Comparison of ENCODE assay signal across 8 cellular contexts in genomic region chr19:56119585-56119978, GRCh38. TPM values are rescaled to one million over a fixed set of nuclear protein-coding genes. Genes with fewer than 3 reads are reported as not detected.
A peak's percentile ranks its signal among the peaks of the same experiment; 100 is the strongest.
DNase-seq lines count a peak whose midpoint lies in the region; ATAC-seq and TF ChIP-seq lines count a peak whose summit lies in the region.

No MANE protein-coding gene starts in this region.

- TF ChIP-seq CTCF in WERI-Rb-1 (IDR thresholded peaks at IDR 0.05; ENCODE audit: low read depth, low read length) (no peak), glutamatergic neuron (IDR thresholded peaks at IDR 0.05; ENCODE audit: partially characterized antibody, unreplicated experiment) (no peak)

- peaks cover 33% of the 10 kb centered on the region for H3K4me1 Mint-ChIP-seq in T-helper 1 cell treated with Interleukin-12 subunit alpha and Interleukin-12 subunit beta and Interleukin-4 antibody, amounts not matched to agents 30 μg/mL and 1 μg/mL, for 36 hours (ENCODE audit: low read depth)
- H3K4me1 Mint-ChIP-seq in glutamatergic neuron (ENCODE audit: low read depth, unreplicated experiment): peaks cover 40% of the 10 kb centered on the region

- H3K27ac Mint-ChIP-seq in T-helper 1 cell treated with Interleukin-12 subunit alpha and Interleukin-12 subunit beta and Interleukin-4 antibody, amounts not matched to agents 30 μg/mL and 1 μg/mL, for 36 hours: peak overlapping the region; percentile 71
- H3K27ac Mint-ChIP-seq in glutamatergic neuron (ENCODE audit: unreplicated experiment): peak overlapping the region; percentile 93

- no peaks in the 10 kb centered on the region for H3K9me3 Mint-ChIP-seq in T-helper 1 cell treated with Interleukin-12 subunit alpha and Interleukin-12 subunit beta and Interleukin-4 antibody, amounts not matched to agents 30 μg/mL and 1 μg/mL, for 36 hours
- H3K9me3 Mint-ChIP-seq in glutamatergic neuron (ENCODE audit: unreplicated experiment): peaks cover 14% of the 10 kb centered on the region

- peak overlapping the region; percentile 88 for H3K4me3 Mint-ChIP-seq in T-helper 1 cell treated with Interleukin-12 subunit alpha and Interleukin-12 subunit beta and Interleukin-4 antibody, amounts not matched to agents 30 μg/mL and 1 μg/mL, for 36 hours
- H3K4me3 Mint-ChIP-seq in glutamatergic neuron (ENCODE audit: unreplicated experiment): peak overlapping the region; percentile 89

- H3K27me3 Mint-ChIP-seq in T-helper 1 cell treated with Interleukin-12 subunit alpha and Interleukin-12 subunit beta and Interleukin-4 antibody, amounts not matched to agents 30 μg/mL and 1 μg/mL, for 36 hours (ENCODE audit: low read depth): no peaks in the 10 kb centered on the region
- H3K27me3 Mint-ChIP-seq in glutamatergic neuron (ENCODE audit: unreplicated experiment): peaks cover 19% of the 10 kb centered on the region

- no peak for DNase-seq in T-helper 1 cell
- DNase-seq in WERI-Rb-1: peak; percentile 96
- no peak for DNase-seq in glutamatergic neuron

- H3K4me3 ChIP-seq in WERI-Rb-1 (ENCODE audit: low read depth, low read length) (peak overlapping the region; percentile 93), skin epidermis (peak overlapping the region; percentile 52 to 88 (median 85))

- peak overlapping the region; percentile 99 for H3K27ac ChIP-seq in WERI-Rb-1
- peak overlapping the region in 20 of 21 experiments; percentile 85 to 99 (median 96) for H3K27ac ChIP-seq in skin epidermis

- no peaks in the 10 kb centered on the region for H3K27me3 ChIP-seq in WERI-Rb-1 (ENCODE audit: insufficient read depth, low read depth, severe bottlenecking)

- ATAC-seq in HG03342 (IDR thresholded peaks at IDR 0.05; ENCODE audit: unreplicated experiment): no peak
- no peak for ATAC-seq in HG03045 (IDR thresholded peaks at IDR 0.05; ENCODE audit: unreplicated experiment)
- no peak for ATAC-seq in HG03378 (IDR thresholded peaks at IDR 0.05; ENCODE audit: unreplicated experiment)

- no peaks in the 10 kb centered on the region for H3K36me3 Mint-ChIP-seq in T-helper 1 cell treated with Interleukin-12 subunit alpha and Interleukin-12 subunit beta and Interleukin-4 antibody, amounts not matched to agents 30 μg/mL and 1 μg/mL, for 36 hours (ENCODE audit: low read depth)
- H3K36me3 Mint-ChIP-seq in glutamatergic neuron (ENCODE audit: unreplicated experiment): no peaks in the 10 kb centered on the region

- peaks cover 26% of the 10 kb centered on the region for H3K36me3 ChIP-seq in WERI-Rb-1

- no peaks in the 10 kb centered on the region for H3K9me3 ChIP-seq in WERI-Rb-1 (ENCODE audit: severe bottlenecking)

RNA-seq across cellular contexts. Expression of gene ZNF787, which starts 1.5 kb away (rescaled TPM):
- total RNA-seq in glutamatergic neuron (ENCODE audit: unreplicated experiment): 59.7 TPM

RNA-seq across cellular contexts. Expression of gene ZNF444, which starts 21.5 kb away (rescaled TPM):
- total RNA-seq in glutamatergic neuron (ENCODE audit: unreplicated experiment): 56.9 TPM

RNA-seq across cellular contexts. Expression of gene GALP, which starts 56.2 kb away (rescaled TPM):
- not detected for total RNA-seq in glutamatergic neuron (ENCODE audit: unreplicated experiment)
